28 cellular contexts compared by ENCODE assay signal in the genomic region with DNA sequence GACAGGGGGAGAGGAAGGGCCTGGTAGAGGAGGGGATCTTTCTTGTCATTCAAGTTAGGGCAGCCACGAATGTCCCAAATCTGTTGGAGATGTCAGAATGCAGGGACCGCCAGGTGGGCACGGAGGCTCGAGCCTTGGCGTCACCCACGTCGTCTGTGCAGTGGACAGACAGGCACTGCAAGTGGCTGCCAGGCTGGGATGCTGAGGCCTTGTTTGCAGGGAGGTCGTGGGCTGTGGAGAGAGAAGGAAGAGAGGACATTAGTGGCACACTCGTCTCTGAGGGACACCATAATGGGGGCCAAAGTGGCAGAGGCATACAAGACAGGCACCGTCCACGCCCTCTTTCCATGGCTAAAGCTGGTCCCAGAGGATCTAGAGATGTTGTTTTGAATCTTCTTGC. TPM values are rescaled to one million over a fixed set of nuclear protein-coding genes. Genes with fewer than 3 reads are reported as not detected.
DNase-seq lines count a peak whose midpoint lies in the region; ATAC-seq and TF ChIP-seq lines count a peak whose summit lies in the region.
"Had no signal": no experiment of that assay in that cellular context is flagged by ENCODE, and none has a peak within 500 bp of the region (broad histone marks: within the 10 kb centered on the region; RNA-seq: fewer than 3 reads in every experiment).

No MANE protein-coding gene starts in this region.

- H3K9me3 ChIP-seq in left ventricle myocardium inferior (replicated peaks) = no peaks in the 10 kb centered on the region
- no peaks in the 10 kb centered on the region for H3K9me3 ChIP-seq in right cardiac atrium (ENCODE audit: control insufficient read depth, low read length)
- H3K9me3 ChIP-seq in esophagus muscularis mucosa = no peaks in the 10 kb centered on the region
- H3K9me3 ChIP-seq in spleen = no peaks in the 10 kb centered on the region
- H3K9me3 ChIP-seq: HAP-1, SJSA1, uterus had no signal

- H3K27ac ChIP-seq in left ventricle myocardium inferior (replicated peaks) (peak overlapping the region; percentile 72), right cardiac atrium (ENCODE audit: low read length) (no peak overlapping the region), esophagus muscularis mucosa (replicated peaks in 1 of 4) (peak overlapping the region; percentile 73 to 80 (median 77)), spleen (no peak overlapping the region)
- H3K27ac ChIP-seq: SJSA1 had no signal

- H3K4me1 ChIP-seq in left ventricle myocardium inferior = peaks cover 58% of the 10 kb centered on the region
- H3K4me1 ChIP-seq in right cardiac atrium (ENCODE audit: control insufficient read depth, insufficient read depth, low read length) = peaks cover 12% of the 10 kb centered on the region
- peaks cover 44 to 87% (median 72%) of the 10 kb centered on the region in 4 donors for H3K4me1 ChIP-seq in esophagus muscularis mucosa
- H3K4me1 ChIP-seq in spleen = peaks cover 0 to 9% (median 0%) of the 10 kb centered on the region in 6 donors

- no peak for TF ChIP-seq POLR2A in esophagus muscularis mucosa (IDR thresholded peaks at IDR 0.05; ENCODE audit: low read depth)
- TF ChIP-seq POLR2A in spleen (IDR thresholded peaks at IDR 0.05) = no peak

- H3K4me3 ChIP-seq in left ventricle myocardium inferior (no peak overlapping the region), right cardiac atrium (ENCODE audit: low read length) (no peak overlapping the region), esophagus muscularis mucosa (no peak overlapping the region), spleen (no peak overlapping the region)
- H3K4me3 ChIP-seq: HAP-1, SJSA1, uterus had no signal

- ATAC-seq in right cardiac atrium = no peak
- ATAC-seq in GM19328 (IDR thresholded peaks at IDR 0.05; ENCODE audit: unreplicated experiment) = no peak
- no peak for ATAC-seq in T-cell (replicated peaks in 1 of 4)
- ATAC-seq: activated CD8-positive, alpha-beta T cell treated with anti-CD3 and anti-CD28 coated beads for 36 hours; activated naive CD4-positive, alpha-beta T cell treated with anti-CD3 and anti-CD28 coated beads, Interleukin-2, amount 50 U/mL, for 72 hours; activated T-helper 17 cell treated with anti-CD3 and anti-CD28 coated beads, Interleukin-2, amount 50 U/mL, for 72 hours; CD8-positive, alpha-beta T cell; left ventricle myocardium superior had no signal

- TF ChIP-seq CTCF in left ventricle myocardium inferior (IDR thresholded peaks at IDR 0.05; ENCODE audit: borderline replicate concordance) (no peak), esophagus muscularis mucosa (IDR thresholded peaks at IDR 0.05) (no peak), spleen (IDR thresholded peaks at IDR 0.05 in 8 of 11, conservative IDR thresholded peaks at IDR 0.05 in 3 of 11) (no peak)

- DNase-seq in left ventricle myocardium inferior (no peak), right cardiac atrium (no peak), esophagus muscularis mucosa (ENCODE audit: extremely low spot score) (no peak), spleen (peak; percentile 43), T-cell (no peak), NCI-H1694 treated with DMSO at 0.1 percent for 48 hours (lab: John Stamatoyannopoulos, UW) (no peak), NCI-H2196 treated with DMSO at 0.1 percent for 48 hours (lab: John Stamatoyannopoulos, UW; ENCODE audit: unreplicated experiment) (no peak)
- DNase-seq: activated CD4-positive, alpha-beta T cell treated with anti-CD3 and anti-CD28 coated beads for 1 hour; activated CD8-positive, alpha-beta T cell treated with anti-CD3 and anti-CD28 coated beads for 36 hours; AML-193; CD8-positive, alpha-beta T cell; left ventricle myocardium superior; naive B cell; NCI-H146; NCI-H2171; NCI-H524 treated with DMSO at 0.1 percent for 48 hours; occipital lobe; small intestine; stimulated activated CD4-positive, alpha-beta T cell treated with anti-CD3 and anti-CD28 coated beads, Interleukin-1b, Interleukin-23, amount 100 ng/mL, for 48 hours; stimulated activated CD8-positive, alpha-beta memory T cell treated with anti-CD3 and anti-CD28 coated beads, Interleukin-4, amount 100 ng/mL, for 48 hours; uterus had no signal

- 74% methylated on average over 11 of the region's 11 CpGs for WGBS in right cardiac atrium
- WGBS in esophagus muscularis mucosa = 56% methylated on average over 11 of the region's 11 CpGs
- 54 to 75% (median 67%) methylated on average over 11 of the region's 11 CpGs for WGBS in spleen, 5 donors

- H3K9me3 Mint-ChIP-seq in T-cell = no peaks in the 10 kb centered on the region
- H3K9me3 Mint-ChIP-seq: activated CD8-positive, alpha-beta T cell treated with anti-CD3 and anti-CD28 coated beads for 36 hours; activated naive CD4-positive, alpha-beta T cell treated with anti-CD3 and anti-CD28 coated beads, Interleukin-2, amount 50 U/mL, for 72 hours; activated T-helper 17 cell treated with anti-CD3 and anti-CD28 coated beads, Interleukin-2, amount 50 U/mL, for 72 hours; CD8-positive, alpha-beta T cell; central memory CD8-positive, alpha-beta T cell; mesothelial cell of epicardium had no signal

- no peak overlapping the region for H3K4me3 Mint-ChIP-seq in T-cell
- H3K4me3 Mint-ChIP-seq: activated CD8-positive, alpha-beta T cell treated with anti-CD3 and anti-CD28 coated beads for 36 hours; activated T-helper 17 cell treated with anti-CD3 and anti-CD28 coated beads, Interleukin-2, amount 50 U/mL, for 72 hours; CD8-positive, alpha-beta T cell; central memory CD8-positive, alpha-beta T cell; mesothelial cell of epicardium; naive B cell had no signal

- H3K27me3 ChIP-seq in left ventricle myocardium inferior (ENCODE audit: low read depth) (no peaks in the 10 kb centered on the region), right cardiac atrium (ENCODE audit: control insufficient read depth, insufficient read depth) (no peaks in the 10 kb centered on the region), esophagus muscularis mucosa (no peaks in the 10 kb centered on the region), spleen (replicated peaks in 1 of 7) (peaks cover 0 to 24% (median 0%) of the 10 kb centered on the region in 7 donors)
- H3K27me3 ChIP-seq: SJSA1, uterus had no signal

- H3K4me1 Mint-ChIP-seq in T-cell = peaks cover 0 to 2% (median 0%) of the 10 kb centered on the region in 3 donors
- H3K4me1 Mint-ChIP-seq: activated T-helper 17 cell treated with anti-CD3 and anti-CD28 coated beads, Interleukin-2, amount 50 U/mL, for 72 hours; central memory CD8-positive, alpha-beta T cell; naive B cell had no signal

- intact Hi-C loops in left ventricle myocardium inferior (cut with micrococcal nuclease) (no loop called here), right cardiac atrium (cut with DNase I) (no loop called here), esophagus muscularis mucosa (cut with DNase I) (no loop called here), spleen (cut with DNase I; ENCODE audit: low total_unique reads) (no loop called here)

- CTCF ChIA-PET in T-cell (lab: Charles Lee) = no interaction called here

- no peak overlapping the region for H3K27ac Mint-ChIP-seq in T-cell
- H3K27ac Mint-ChIP-seq: activated CD8-positive, alpha-beta T cell treated with anti-CD3 and anti-CD28 coated beads for 36 hours; activated naive CD4-positive, alpha-beta T cell treated with anti-CD3 and anti-CD28 coated beads, Interleukin-2, amount 50 U/mL, for 72 hours; activated T-helper 17 cell treated with anti-CD3 and anti-CD28 coated beads, Interleukin-2, amount 50 U/mL, for 72 hours; CD8-positive, alpha-beta T cell; naive B cell had no signal

- H3K36me3 Mint-ChIP-seq in T-cell = no peaks in the 10 kb centered on the region
- H3K36me3 Mint-ChIP-seq: activated naive CD4-positive, alpha-beta T cell treated with anti-CD3 and anti-CD28 coated beads, Interleukin-2, amount 50 U/mL, for 72 hours; CD8-positive, alpha-beta T cell; naive B cell had no signal

- H3K36me3 ChIP-seq in left ventricle myocardium inferior = no peaks in the 10 kb centered on the region
- no peaks in the 10 kb centered on the region for H3K36me3 ChIP-seq in esophagus muscularis mucosa
- H3K36me3 ChIP-seq in spleen = no peaks in the 10 kb centered on the region
- H3K36me3 ChIP-seq: HAP-1, SJSA1, uterus had no signal

- peaks cover 11 to 21% of the 10 kb centered on the region in 2 donors for H3K27me3 Mint-ChIP-seq in T-cell

- POLR2A ChIA-PET in T-cell (lab: Charles Lee) = no interaction called here

- TF ChIP-seq EP300 in esophagus muscularis mucosa (IDR thresholded peaks at IDR 0.05) = no peak

RNA-seq across cellular contexts. Expression of a gene that starts 50.7 kb away (rescaled TPM):
- total RNA-seq in left ventricle myocardium inferior (7.7 TPM), right cardiac atrium (10 to 100 TPM in 3 of 4 donors, 1 to 10 TPM in 1; 9.6 to 12.2 (median 10.1) TPM), esophagus muscularis mucosa (10 to 100 TPM; 16.2 to 47.3 (median 29.0) TPM), spleen (1 to 10 TPM in 1 of 7 donors, under 1 TPM in 6; 0.54 to 1.5 (median 0.76) TPM), T-cell (under 1 TPM; 0.22 to 0.43 (median 0.32) TPM)
- polyA plus RNA-seq in right cardiac atrium (3.8 TPM), spleen (under 1 TPM; 0.15 to 0.51 (median 0.33) TPM)

Comparison
In these comparisons a context has a peak if more than half of its experiments do, and no peak if none do; other contexts are left out.
1. H3K27ac ChIP-seq: peak in left ventricle myocardium inferior (single experiment) and esophagus muscularis mucosa (4 of 4); none in right cardiac atrium (single experiment) and spleen (0 of 8).